In genomic region chr6:140091895-140092294, GRCh38 we compare ENCODE assay signal across 20 cellular contexts.
"Had no signal": no experiment of that assay in that cellular context is flagged by ENCODE, and none has a peak within 500 bp of the region (broad histone marks: within the 10 kb centered on the region; RNA-seq: fewer than 3 reads in every experiment).

No MANE protein-coding gene starts in this region.

- H3K9me3 ChIP-seq: esophagus muscularis mucosa, gastrocnemius medialis, heart right ventricle, left lung, lower lobe of right lung had no signal

- H3K27ac ChIP-seq: coronary artery, dorsolateral prefrontal cortex, esophagus muscularis mucosa, foreskin keratinocyte, gastrocnemius medialis, heart right ventricle, left lung, lower lobe of right lung had no signal

- FAIRE-seq: colon, endothelial cell of umbilical vein, islet of Langerhans had no signal

- H3K36me3 ChIP-seq: esophagus muscularis mucosa, gastrocnemius medialis, heart right ventricle, left lung, lower lobe of right lung had no signal

- H3K4me1 ChIP-seq: esophagus muscularis mucosa, foreskin keratinocyte, gastrocnemius medialis, heart right ventricle, left lung, lower lobe of right lung had no signal

- DNase-seq: dermis blood vessel endothelial cell; dorsolateral prefrontal cortex; effector CD4-positive, alpha-beta T cell; effector memory CD4-positive, alpha-beta T cell; foreskin keratinocyte; gastrocnemius medialis; glutamatergic neuron; head of caudate nucleus; heart right ventricle; hippocampal formation; left cardiac atrium; left lung; left ventricle myocardium superior; lower lobe of right lung; mesenchymal stem cell had no signal

- H3K27me3 ChIP-seq: dorsolateral prefrontal cortex, esophagus muscularis mucosa, foreskin keratinocyte, gastrocnemius medialis, heart right ventricle, left lung had no signal

- H3K4me3 ChIP-seq: coronary artery, dorsolateral prefrontal cortex, esophagus muscularis mucosa, gastrocnemius medialis, heart right ventricle, left lung, lower lobe of right lung had no signal

- ATAC-seq: foreskin keratinocyte, gastrocnemius medialis, heart right ventricle, left cardiac atrium, left lung, left ventricle myocardium superior, lower lobe of right lung had no signal
